Comparison of ENCODE assay signal across 8 cellular contexts in genomic region chr19:42242512-42243409, GRCh38. TPM values are rescaled to one million over a fixed set of nuclear protein-coding genes. Genes with fewer than 3 reads are reported as not detected.
DNase-seq lines count a peak whose midpoint lies in the region; ATAC-seq, FAIRE-seq and TF ChIP-seq lines count a peak whose summit lies in the region.

TSS of gene GSK3A (minus strand) at chr19:42242602. CDS start at chr19:42242465, 137 bp downstream.

- no peaks in the 10 kb centered on the region for H3K9me3 ChIP-seq in AG04450 (ENCODE audit: control insufficient read depth, insufficient read depth, low read length)
- no peaks in the 10 kb centered on the region for H3K9me3 ChIP-seq in small intestine (ENCODE audit: control insufficient read depth, low read depth)

- H3K4me3 Mint-ChIP-seq in WTC11: peak within 1 kb of the TSS; percentile 90

- H3K27ac ChIP-seq in AG04450 (ENCODE audit: low read depth, low read length) (peak within 1 kb of the TSS; percentile 78), small intestine (ENCODE audit: low read depth in 1 of 2, low read length in 1 of 2) (peak within 1 kb of the TSS; percentile 92)

- CTCF ChIA-PET in AG04450 (lab: Charles Lee) (interaction anchor here (0.9 to 8.4 kb wide), 4 partner anchors 10 to 134 kb away, joined by 3 to 118 read pairs (median 6); no protein-coding TSS in a partner anchor), WTC11 (lab: Charles Lee) (interaction anchor here (0.5 to 7.8 kb wide), 27 partner anchors 9 to 208 kb away, joined by 3 to 239 read pairs (median 5); partner anchors contain the start of genes CIC, ERF, POU2F2 and ZNF526)

- no peaks in the 10 kb centered on the region for H3K27me3 ChIP-seq in AG04450 (ENCODE audit: control insufficient read depth, insufficient read depth, low read length)
- no peaks in the 10 kb centered on the region for H3K27me3 ChIP-seq in small intestine (ENCODE audit: control insufficient read depth in 2 of 2, insufficient read depth in 2 of 2, low read length in 2 of 2)

- peak within 1 kb of the TSS; percentile 89 for H3K4me3 ChIP-seq in AG04450 (ENCODE audit: low read depth, low read length)
- peak within 1 kb of the TSS; percentile 66 to 68 for H3K4me3 ChIP-seq in cardiac fibroblast (replicated peaks in 1 of 2; ENCODE audit: low read depth in 2 of 2, low read length in 2 of 2)
- peak within 1 kb of the TSS; percentile 67 to 97 for H3K4me3 ChIP-seq in small intestine (ENCODE audit: low read depth in 1 of 2, low read length in 2 of 2)

- no peak for FAIRE-seq in small intestine (lab: Jason Lieb, UNC)

- peaks cover 0 to 4% of the 10 kb centered on the region in 2 donors for H3K4me1 ChIP-seq in small intestine (ENCODE audit: control insufficient read depth in 2 of 2, insufficient read depth in 1 of 2, low read depth in 1 of 2, low read length in 1 of 2)

- DNase-seq in AG04450 (ENCODE audit: low read depth, low spot score) (peak; percentile 99), NCI-H226 (peak; percentile 99), WTC11 (ENCODE audit: low spot score) (peak; percentile 97), cardiac fibroblast (ENCODE audit: low read depth in 2 of 2) (peak; percentile 99 to 100), iPS-NIHi11 (ENCODE audit: low spot score) (peak; percentile 93), small intestine (peak; percentile 100)

- H3K4me1 Mint-ChIP-seq in WTC11: peaks cover 35% of the 10 kb centered on the region

- no peaks in the 10 kb centered on the region for H3K36me3 ChIP-seq in small intestine (ENCODE audit: control insufficient read depth in 2 of 2, insufficient read depth in 2 of 2, low read length in 2 of 2)

- peak within 1 kb of the TSS; percentile 97 for H3K27ac Mint-ChIP-seq in WTC11

- no peaks in the 10 kb centered on the region for H3K9me3 Mint-ChIP-seq in WTC11

- H3K27me3 Mint-ChIP-seq in WTC11 (ENCODE audit: low read depth): no peaks in the 10 kb centered on the region; the same call in 1 of the 2 replicates

- no peak for TF ChIP-seq CTCF in AG04450 (IDR thresholded peaks at IDR 0.05; ENCODE audit: low read depth, low read length)
- TF ChIP-seq CTCF in WTC11 (IDR thresholded peaks at IDR 0.05): no peak
- TF ChIP-seq CTCF in cardiac fibroblast (IDR thresholded peaks at IDR 0.05; ENCODE audit: low read depth, low read length): no peak

- peaks cover 14% of the 10 kb centered on the region for H3K36me3 Mint-ChIP-seq in WTC11

- 0 to 1% (median 0%) methylated on average over 56 to 76 of the region's 76 CpGs for WGBS in small intestine, 3 donors

- POLR2A ChIA-PET in AG04450 (lab: Yijun Ruan, JAX) (interaction anchor here (0.5 to 1.9 kb wide), 9 partner anchors 9 to 187 kb away, joined by 3 to 7 read pairs (median 4); no protein-coding TSS in a partner anchor), WTC11 (lab: Charles Lee) (interaction anchor here (0.6 to 1.7 kb wide), 10 partner anchors 9 to 154 kb away, joined by 3 to 10 read pairs (median 4); partner anchors contain the start of genes CIC, ERF and ZNF526)

- peak; percentile 65 for ATAC-seq in GM18909 (IDR thresholded peaks at IDR 0.05; ENCODE audit: poor library complexity, unreplicated experiment)
- peak; percentile 66 for ATAC-seq in HG03175 (IDR thresholded peaks at IDR 0.05; ENCODE audit: unreplicated experiment)
- peak; percentile 85 for ATAC-seq in WTC11

TF ChIP-seq in WTC11, 78 proteins besides CTCF, POLR2A, EP300 and RAD21 (continues in another document):
- TF ChIP-seq PREB (CRISPR knock-in tag; IDR thresholded peaks at IDR 0.05; ENCODE audit: borderline replicate concordance) (no peak), TEAD4 (CRISPR knock-in tag; IDR thresholded peaks at IDR 0.05) (no peak), NFATC4 (CRISPR knock-in tag; IDR thresholded peaks at IDR 0.05) (no peak), NFE2L1 (CRISPR knock-in tag; IDR thresholded peaks at IDR 0.05) (no peak), FOXK1 (CRISPR knock-in tag; IDR thresholded peaks at IDR 0.05) (peak; percentile 48; the same call in 1 of the 2 replicates), ZBTB21 (CRISPR knock-in tag; IDR thresholded peaks at IDR 0.05; ENCODE audit: borderline replicate concordance) (no peak), E2F5 (CRISPR knock-in tag; IDR thresholded peaks at IDR 0.05) (peak; percentile 82), NFYB (CRISPR knock-in tag; conservative IDR thresholded peaks at IDR 0.05; ENCODE audit: low read depth) (no peak), ATF3 (CRISPR knock-in tag; conservative IDR thresholded peaks at IDR 0.05) (no peak), E2F4 (CRISPR knock-in tag; IDR thresholded peaks at IDR 0.05; ENCODE audit: borderline replicate concordance, low read depth) (no peak), ZNF281 (CRISPR knock-in tag; IDR thresholded peaks at IDR 0.05) (no peak), ZNF671 (CRISPR knock-in tag; IDR thresholded peaks at IDR 0.05) (no peak), EMX1 (CRISPR knock-in tag; IDR thresholded peaks at IDR 0.05) (no peak), CBFB (CRISPR knock-in tag; IDR thresholded peaks at IDR 0.05; ENCODE audit: low read depth) (no peak)

RNA-seq across cellular contexts. Expression of gene GSK3A, which starts in this region (rescaled TPM):
- polyA plus RNA-seq in AG04450 (2011; rRNA removed) (20.1 and 27.3 TPM in 2 replicates), small intestine (10 to 100 TPM; 48.5 to 70.9 (median 70.3) TPM)
- polyA minus RNA-seq in AG04450 (2011; rRNA and poly(A)+ RNA removed): 20.9 and 28.6 TPM in 2 replicates
- 49.8 to 50.8 TPM (median 49.9 TPM) in 3 replicates for total RNA-seq in WTC11 (2021)

Comparison
In these comparisons a context has a peak if more than half of its experiments do, and no peak if none do; other contexts are left out.
1. Peak in every context shown above with its lines: DNase-seq, ATAC-seq, H3K4me3 ChIP-seq and H3K27ac ChIP-seq.